Comparison of ENCODE assay signal across 32 cellular contexts in genomic region chr22:27757928-27758525, GRCh38. TPM values are rescaled to one million over a fixed set of nuclear protein-coding genes. Genes with fewer than 3 reads are reported as not detected.
DNase-seq lines count a peak whose midpoint lies in the region; ATAC-seq, FAIRE-seq and TF ChIP-seq lines count a peak whose summit lies in the region.
"Had no signal": no experiment of that assay in that cellular context is flagged by ENCODE, and none has a peak within 500 bp of the region (broad histone marks: within the 10 kb centered on the region; RNA-seq: fewer than 3 reads in every experiment).

No MANE protein-coding gene starts in this region.

- no peak overlapping the region for H3K18ac ChIP-seq in H1 (ENCODE audit: extremely low read depth, low read length)

- TF ChIP-seq CTCF in H1 (IDR thresholded peaks at IDR 0.05; ENCODE audit: control extremely low read depth in 1 of 3, insufficient read depth in 1 of 3, low read depth in 1 of 3, low read length in 3 of 3): no peak
- no peak for TF ChIP-seq CTCF in neural progenitor cell (IDR thresholded peaks at IDR 0.05)
- TF ChIP-seq CTCF in GM13977 (IDR thresholded peaks at IDR 0.05; ENCODE audit: extremely low read depth, insufficient read depth, missing control alignments): no peak

- no peaks in the 10 kb centered on the region for H3K36me3 ChIP-seq in H1 (ENCODE audit: control insufficient read depth in 2 of 4, insufficient read depth in 4 of 4, low read length in 3 of 4)
- H3K36me3 ChIP-seq in neural progenitor cell: no peaks in the 10 kb centered on the region
- H3K36me3 ChIP-seq: upper lobe of left lung had no signal

- no peak for ATAC-seq in activated naive CD4-positive, alpha-beta T cell treated with anti-CD3 and anti-CD28 coated beads, Interleukin-2, amount 50 U/mL, for 72 hours
- no peak for ATAC-seq in GM21423 (IDR thresholded peaks at IDR 0.05; ENCODE audit: unreplicated experiment)
- no peak for ATAC-seq in HG02973 (IDR thresholded peaks at IDR 0.05; ENCODE audit: unreplicated experiment)
- ATAC-seq: effector memory CD8-positive, alpha-beta T cell; heart right ventricle; stimulated activated effector memory CD8-positive, alpha-beta T cell treated with anti-CD3 and anti-CD28 coated beads, Interleukin-12 subunit alpha, Interleukin-12 subunit beta, amount 100 ng/mL, for 72 hours had no signal

- H2BK20ac ChIP-seq in H1 (ENCODE audit: low read length): no peak overlapping the region

- H3K27me3 ChIP-seq in H1 (replicated peaks in 1 of 4; ENCODE audit: control insufficient read depth in 3 of 4, extremely low read depth in 1 of 4, insufficient read depth in 3 of 4, low read length in 3 of 4) (no peaks in the 10 kb centered on the region), neural progenitor cell (no peaks in the 10 kb centered on the region)
- H3K27me3 ChIP-seq: heart right ventricle, SJCRH30, upper lobe of left lung had no signal

- H3K23me2 ChIP-seq in H1 (ENCODE audit: low read depth, low read length): no peaks in the 10 kb centered on the region; the same call in 1 of the 2 replicates

- no peak overlapping the region for H3K27ac ChIP-seq in H1 (ENCODE audit: low read depth, low read length)
- H3K27ac ChIP-seq in neural progenitor cell: no peak overlapping the region
- H3K27ac ChIP-seq: heart right ventricle, SJCRH30, upper lobe of left lung, VCaP had no signal

- H3K4me1 ChIP-seq in H1 (replicated peaks in 1 of 4; ENCODE audit: control insufficient read depth in 3 of 4, insufficient read depth in 4 of 4, low read length in 3 of 4) (peaks cover 0 to 6% (median 1%) of the 10 kb centered on the region in 4 experiments; a peak in 3 of 7 replicates), neural progenitor cell (no peaks in the 10 kb centered on the region)
- H3K4me1 ChIP-seq: upper lobe of left lung had no signal

- CTCF ChIA-PET in activated naive CD4-positive, alpha-beta T cell treated with anti-CD3 and anti-CD28 coated beads for 36 hours (lab: Charles Lee): no interaction called here
- CTCF ChIA-PET in H1 (lab: Charles Lee; ENCODE audit: partially characterized antibody): interaction anchor here (0.7 to 1.4 kb wide), 6 partner anchors 9 to 47 kb away, joined by 3 to 4 read pairs (median 3); no protein-coding TSS in a partner anchor

- in situ Hi-C loops in GM13977 (cut with MboI; ENCODE audit: low pct_unique_long_range_greater_than_20kb, low sequenced_read_pairs, unreplicated experiment): no loop called here

- H3K4me1 Mint-ChIP-seq in activated naive CD4-positive, alpha-beta T cell treated with anti-CD3 and anti-CD28 coated beads for 36 hours (ENCODE audit: low read depth): no peaks in the 10 kb centered on the region
- H3K4me1 Mint-ChIP-seq in neural progenitor cell: peaks cover 47% of the 10 kb centered on the region
- H3K4me1 Mint-ChIP-seq: activated naive CD8-positive, alpha-beta T cell treated with anti-CD3 and anti-CD28 coated beads, Interleukin-2, amount 10 ng/mL, durations not matched to agents 7 days and 5 days; stimulated activated effector memory CD8-positive, alpha-beta T cell treated with anti-CD3 and anti-CD28 coated beads, Interleukin-12 subunit alpha, Interleukin-12 subunit beta, amount 100 ng/mL, for 72 hours had no signal

- peak overlapping the region; percentile 46; the same call in 1 of the 2 replicates for H2BK15ac ChIP-seq in H1 (ENCODE audit: low read length)

- peak overlapping the region; percentile 96; the same call in 1 of the 2 replicates for H2AK5ac ChIP-seq in H1 (ENCODE audit: low read depth, low read length)

- H3K4me2 ChIP-seq in H1 (ENCODE audit: insufficient read depth in 1 of 2, low read depth in 2 of 2, low read length in 2 of 2): no peak overlapping the region
- no peak overlapping the region for H3K4me2 ChIP-seq in neural progenitor cell

- no peak for FAIRE-seq in H1 (lab: Jason Lieb, UNC)
- FAIRE-seq: GM18507 had no signal

- peak overlapping the region; percentile 36; the same call in 1 of the 2 replicates for H4K8ac ChIP-seq in H1 (ENCODE audit: extremely low read depth, insufficient read depth, low read length)

- H3K14ac ChIP-seq in H1 (ENCODE audit: insufficient read length): no peak overlapping the region

- no peak overlapping the region for H2BK120ac ChIP-seq in H1 (replicated peaks; ENCODE audit: low read depth, low read length)

- H3K4me3 Mint-ChIP-seq in activated naive CD4-positive, alpha-beta T cell treated with anti-CD3 and anti-CD28 coated beads for 36 hours: no peak overlapping the region
- H3K4me3 Mint-ChIP-seq in neural progenitor cell: no peak overlapping the region
- H3K4me3 Mint-ChIP-seq: activated naive CD8-positive, alpha-beta T cell treated with anti-CD3 and anti-CD28 coated beads, Interleukin-2, amount 10 ng/mL, durations not matched to agents 7 days and 5 days; CD4-positive, alpha-beta T cell; effector memory CD8-positive, alpha-beta T cell; stimulated activated effector memory CD8-positive, alpha-beta T cell treated with anti-CD3 and anti-CD28 coated beads, Interleukin-12 subunit alpha, Interleukin-12 subunit beta, amount 100 ng/mL, for 72 hours had no signal

- no peak for TF ChIP-seq RAD21 in H1 (IDR thresholded peaks at IDR 0.05 in 1 of 2, conservative IDR thresholded peaks at IDR 0.05 in 1 of 2; ENCODE audit: low read depth in 2 of 2, low read length in 2 of 2)

- no peak for TF ChIP-seq EP300 in H1 (IDR thresholded peaks at IDR 0.05; ENCODE audit: borderline replicate concordance in 1 of 2, low read depth in 2 of 2, low read length in 2 of 2)

- H3K79me2 ChIP-seq in H1 (ENCODE audit: control insufficient read depth in 1 of 2, insufficient read depth in 2 of 2, low read length in 2 of 2): no peaks in the 10 kb centered on the region
- H3K79me2 ChIP-seq in neural progenitor cell (ENCODE audit: low read depth): peaks cover 22% of the 10 kb centered on the region

- TF ChIP-seq POLR2A in H1 (IDR thresholded peaks at IDR 0.05; ENCODE audit: control extremely low read depth in 1 of 2, low read depth in 2 of 2, low read length in 2 of 2): no peak

- POLR2A ChIA-PET in H1 (lab: Charles Lee; ENCODE audit: partially characterized antibody): interaction anchor here (0.6 to 2.2 kb wide), 3 partner anchors 9 to 21 kb away, joined by 3 to 9 read pairs (median 3); no protein-coding TSS in a partner anchor

- intact Hi-C loops in activated naive CD4-positive, alpha-beta T cell treated with anti-CD3 and anti-CD28 coated beads for 36 hours (cut with micrococcal nuclease): no loop called here

- peak overlapping the region; percentile 36 for H3K4ac ChIP-seq in H1 (replicated peaks; ENCODE audit: insufficient read length, low read depth, low read length)

- no peak for DNase-seq in activated naive CD4-positive, alpha-beta T cell treated with anti-CD3 and anti-CD28 coated beads, Interleukin-2, amount 50 U/mL, for 72 hours (ENCODE audit: low spot score in 2 of 2)
- DNase-seq in activated naive CD4-positive, alpha-beta T cell treated with anti-CD3 and anti-CD28 coated beads for 36 hours: no peak
- no peak for DNase-seq in H1 (ENCODE audit: low read depth in 1 of 2, low spot score in 2 of 2)
- no peak for DNase-seq in neural progenitor cell (ENCODE audit: low spot score)
- no peak for DNase-seq in activated gamma-delta T cell (lab: John Stamatoyannopoulos, UW)
- no peak for DNase-seq in GM13977 (ENCODE audit: low spot score)
- DNase-seq: activated CD4-positive, alpha-beta T cell treated with anti-CD3 and anti-CD28 coated beads for 48 hours; activated CD8-positive, alpha-beta memory T cell treated with anti-CD3 and anti-CD28 coated beads for 24 hours; activated naive CD8-positive, alpha-beta T cell treated with anti-CD3 and anti-CD28 coated beads, Interleukin-2, amount 10 ng/mL, durations not matched to agents 7 days and 5 days; activated T-cell treated with anti-CD3 and anti-CD28 coated beads for 4 hours; CD4-positive, alpha-beta T cell; effector memory CD8-positive, alpha-beta T cell; erythroblast; foreskin fibroblast; heart right ventricle; IMR-90; midbrain; naive B cell; NCI-H146; NCI-H446 treated with DMSO at 0.1 percent for 48 hours; NCI-H82; SJCRH30; substantia nigra; SW 1271; T-helper 9 cell; upper lobe of left lung had no signal

- H3K56ac ChIP-seq in H1 (replicated peaks; ENCODE audit: insufficient read length, low read depth, low read length): no peak overlapping the region

- H3K4me3 ChIP-seq in H1 (ENCODE audit: extremely low read depth in 1 of 4, insufficient read depth in 2 of 4, low read depth in 3 of 4, low read length in 4 of 4) (no peak overlapping the region), neural progenitor cell (no peak overlapping the region)
- H3K4me3 ChIP-seq: heart right ventricle, SJCRH30, upper lobe of left lung had no signal

- 0 out of 2 replicates have a peak overlapping the region, but pooled peaks have one; percentile 17 for H2BK12ac ChIP-seq in H1 (ENCODE audit: low read depth, low read length)

- H3K27ac Mint-ChIP-seq in activated naive CD4-positive, alpha-beta T cell treated with anti-CD3 and anti-CD28 coated beads, Interleukin-2, amount 50 U/mL, for 72 hours: peak overlapping the region; percentile 9 to 82
- H3K27ac Mint-ChIP-seq in activated naive CD4-positive, alpha-beta T cell treated with anti-CD3 and anti-CD28 coated beads for 36 hours: no peak overlapping the region
- peak overlapping the region; percentile 7 for H3K27ac Mint-ChIP-seq in neural progenitor cell
- H3K27ac Mint-ChIP-seq: activated naive CD8-positive, alpha-beta T cell treated with anti-CD3 and anti-CD28 coated beads, Interleukin-2, amount 10 ng/mL, durations not matched to agents 7 days and 5 days; activated T-helper 2 cell treated with anti-CD3 and anti-CD28 coated beads, Interferon-gamma antibody, Interleukin-2, Interleukin-4, amounts not matched to agents 10 μg/mL and 5 μg/mL and 100 μg/mL, durations not matched to agents 14 hours and 24 hours and 36 hours; CD4-positive, alpha-beta T cell; effector memory CD8-positive, alpha-beta T cell; naive B cell; stimulated activated effector memory CD8-positive, alpha-beta T cell treated with anti-CD3 and anti-CD28 coated beads, Interleukin-12 subunit alpha, Interleukin-12 subunit beta, amount 100 ng/mL, for 72 hours had no signal

- H3F3A ChIP-seq in neural progenitor cell (ENCODE audit: low read depth): no peaks in the 10 kb centered on the region

- no peaks in the 10 kb centered on the region for H3K36me3 Mint-ChIP-seq in activated naive CD4-positive, alpha-beta T cell treated with anti-CD3 and anti-CD28 coated beads, Interleukin-2, amount 50 U/mL, for 72 hours
- no peaks in the 10 kb centered on the region for H3K36me3 Mint-ChIP-seq in activated naive CD4-positive, alpha-beta T cell treated with anti-CD3 and anti-CD28 coated beads for 36 hours (ENCODE audit: low read depth)
- H3K36me3 Mint-ChIP-seq in neural progenitor cell: peaks cover 9% of the 10 kb centered on the region
- H3K36me3 Mint-ChIP-seq: activated naive CD8-positive, alpha-beta T cell treated with anti-CD3 and anti-CD28 coated beads, Interleukin-2, amount 10 ng/mL, durations not matched to agents 7 days and 5 days; naive B cell; stimulated activated effector memory CD8-positive, alpha-beta T cell treated with anti-CD3 and anti-CD28 coated beads, Interleukin-12 subunit alpha, Interleukin-12 subunit beta, amount 100 ng/mL, for 72 hours had no signal

- peaks cover 4% of the 10 kb centered on the region for H3K79me1 ChIP-seq in H1 (ENCODE audit: low read depth, low read length)

- no peak overlapping the region for H4K5ac ChIP-seq in H1 (ENCODE audit: insufficient read length, low read depth, low read length)

- H2BK5ac ChIP-seq in H1 (ENCODE audit: low read depth, low read length): 0 out of 2 replicates have a peak overlapping the region, but pooled peaks have one; percentile 44

- 91% methylated on average over 6 of the region's 6 CpGs; no CpG with 5 or more reads in 1 of the 2 experiments for WGBS in H1 (ENCODE audit: extremely low coverage in 1 of 2, insufficient coverage in 1 of 2, insufficient read length in 1 of 2, insufficient replicate concordance in 2 of 2, low coverage in 1 of 2, low lambda C conversion rate in 2 of 2, missing lambda C conversion rate in 1 of 2), 2 experiments

- no peak overlapping the region for H2AFZ ChIP-seq in H1 (ENCODE audit: low read length)
- no peak overlapping the region for H2AFZ ChIP-seq in neural progenitor cell (replicated peaks)

- no peak overlapping the region for H3K9ac ChIP-seq in H1 (replicated peaks in 1 of 4; ENCODE audit: extremely low read depth in 1 of 4, low read depth in 3 of 4, low read length in 3 of 4)
- no peak overlapping the region for H3K9ac ChIP-seq in neural progenitor cell

- no peaks in the 10 kb centered on the region for H3K9me3 Mint-ChIP-seq in activated naive CD4-positive, alpha-beta T cell treated with anti-CD3 and anti-CD28 coated beads, Interleukin-2, amount 50 U/mL, for 72 hours
- H3K9me3 Mint-ChIP-seq in activated naive CD4-positive, alpha-beta T cell treated with anti-CD3 and anti-CD28 coated beads for 36 hours: no peaks in the 10 kb centered on the region
- H3K9me3 Mint-ChIP-seq in neural progenitor cell: no peaks in the 10 kb centered on the region
- H3K9me3 Mint-ChIP-seq: activated naive CD8-positive, alpha-beta T cell treated with anti-CD3 and anti-CD28 coated beads, Interleukin-2, amount 10 ng/mL, durations not matched to agents 7 days and 5 days; activated T-helper 2 cell treated with anti-CD3 and anti-CD28 coated beads, Interferon-gamma antibody, Interleukin-2, Interleukin-4, amounts not matched to agents 10 μg/mL and 5 μg/mL and 100 μg/mL, durations not matched to agents 14 hours and 24 hours and 36 hours; CD4-positive, alpha-beta T cell; effector memory CD8-positive, alpha-beta T cell; naive B cell; stimulated activated effector memory CD8-positive, alpha-beta T cell treated with anti-CD3 and anti-CD28 coated beads, Interleukin-12 subunit alpha, Interleukin-12 subunit beta, amount 100 ng/mL, for 72 hours had no signal

- H3K9me3 ChIP-seq in H1 (ENCODE audit: insufficient read depth in 2 of 2, low read depth in 1 of 2, low read length in 1 of 2) (no peaks in the 10 kb centered on the region), neural progenitor cell (ENCODE audit: low read depth) (no peaks in the 10 kb centered on the region)
- H3K9me3 ChIP-seq: heart right ventricle, SJCRH30, upper lobe of left lung had no signal

- no peak overlapping the region for H3K23ac ChIP-seq in H1 (ENCODE audit: insufficient read length)

- H4K20me1 ChIP-seq in H1 (replicated peaks in 1 of 2; ENCODE audit: control insufficient read depth in 1 of 2, insufficient read depth in 2 of 2, low read length in 2 of 2) (no peaks in the 10 kb centered on the region), neural progenitor cell (ENCODE audit: low read depth) (peaks cover 69% of the 10 kb centered on the region)

- no peaks in the 10 kb centered on the region for H3K27me3 Mint-ChIP-seq in activated naive CD4-positive, alpha-beta T cell treated with anti-CD3 and anti-CD28 coated beads for 36 hours (ENCODE audit: low read depth)
- H3K27me3 Mint-ChIP-seq in neural progenitor cell (ENCODE audit: insufficient read depth, low read depth): peaks cover 5% of the 10 kb centered on the region
- H3K27me3 Mint-ChIP-seq: activated naive CD8-positive, alpha-beta T cell treated with anti-CD3 and anti-CD28 coated beads, Interleukin-2, amount 10 ng/mL, durations not matched to agents 7 days and 5 days; CD4-positive, alpha-beta T cell had no signal

- H4K91ac ChIP-seq in H1 (replicated peaks; ENCODE audit: insufficient read length, low read length): no peak overlapping the region

RNA-seq across cellular contexts. Expression of gene MN1, which starts 43.5 kb away (rescaled TPM):
- under 1 TPM; 0.14 to 0.16 TPM for total RNA-seq in activated naive CD4-positive, alpha-beta T cell treated with anti-CD3 and anti-CD28 coated beads, Interleukin-2, amount 50 U/mL, for 72 hours
- total RNA-seq in activated naive CD4-positive, alpha-beta T cell treated with anti-CD3 and anti-CD28 coated beads for 36 hours: under 1 TPM in 1 of 2 experiments, not detected in 1; 0.12 TPM
- total RNA-seq in H1 (2021; fragmentation: NEBNext Ultra II Directional; extraction: Animal tissue kit (Norgen Biotek cat#: 25700)): 4.9 and 5.2 TPM in 2 replicates
- polyA plus RNA-seq in H1 (2011; rRNA removed): 3.1 and 5.0 TPM in 2 replicates
- 2.5 TPM for polyA plus RNA-seq in H1 (2011; cell fraction: cytosol; rRNA removed)
- 5.9 TPM for polyA plus RNA-seq in H1 (2011; cell fraction: nucleus; rRNA removed)
- polyA plus RNA-seq in H1 (2012, experiment 1 of 2): 2.5 to 3.7 TPM (median 3.4 TPM) in 4 replicates
- 1.8 TPM for polyA plus RNA-seq in H1 (2012, experiment 2 of 2)
- polyA plus RNA-seq in H1 (2013, experiment 1 of 2): 2.8 TPM
- polyA plus RNA-seq in H1 (2013, experiment 2 of 2): 3.1 TPM
- polyA minus RNA-seq in H1 (2011; rRNA and poly(A)+ RNA removed): 2.0 and 3.1 TPM in 2 replicates
- polyA minus RNA-seq in H1 (2011; cell fraction: cytosol; rRNA and poly(A)+ RNA removed): 5.6 TPM
- polyA minus RNA-seq in H1 (2011; cell fraction: nucleus; rRNA and poly(A)+ RNA removed): 3.3 TPM
- total RNA-seq in neural progenitor cell (ENCODE audit: low replicate concordance): 13.3 and 27.2 TPM in 2 replicates
